Comparison of ENCODE assay signal across 8 cellular contexts in the genomic region with DNA sequence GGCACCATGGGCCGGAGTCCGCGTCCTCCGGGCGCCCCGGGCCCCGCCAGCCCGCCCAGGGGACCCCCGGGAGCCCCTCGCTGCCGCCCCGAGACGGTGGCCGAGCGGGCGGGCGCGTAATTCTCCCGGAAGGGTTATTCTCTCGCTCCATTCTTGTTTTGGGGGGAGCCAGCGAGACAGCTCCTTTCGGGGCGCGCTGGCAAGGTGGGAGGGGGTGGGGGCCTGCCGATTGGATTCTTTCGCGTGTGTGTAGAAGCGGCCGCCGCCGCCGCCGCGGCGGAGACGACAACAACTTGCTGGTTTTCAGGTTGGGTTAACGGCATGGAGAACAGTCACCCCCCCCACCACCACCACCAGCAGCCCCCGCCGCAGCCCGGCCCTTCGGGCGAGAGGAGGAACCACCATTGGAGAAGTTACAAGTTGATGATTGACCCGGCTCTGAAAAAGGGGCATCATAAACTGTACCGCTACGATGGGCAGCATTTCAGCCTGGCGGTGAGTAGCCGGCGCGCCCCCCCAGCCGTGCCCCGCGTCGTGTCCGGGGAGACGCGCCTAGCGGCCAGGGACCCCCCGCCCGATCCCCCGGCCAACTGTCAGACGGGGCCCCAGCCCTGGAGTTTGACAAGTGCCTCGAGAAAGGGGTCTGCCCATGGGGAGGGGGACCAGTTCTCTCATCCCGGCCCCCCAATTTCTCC. TPM values are rescaled to one million over a fixed set of nuclear protein-coding genes. Genes with fewer than 3 reads are reported as not detected.
DNase-seq lines count a peak whose midpoint lies in the region; ATAC-seq and TF ChIP-seq lines count a peak whose summit lies in the region.

No MANE protein-coding gene starts in this region.

- H4K8ac ChIP-seq in mesenchymal stem cell (ENCODE audit: low read length) = peak overlapping the region; percentile 64

- H2AFZ ChIP-seq in mesenchymal stem cell (ENCODE audit: low read depth, low read length) = no peak overlapping the region

- H3K4ac ChIP-seq in mesenchymal stem cell (ENCODE audit: low read depth in 1 of 2, low read length in 2 of 2) = peak overlapping the region in 1 of 2 experiments; percentile 71

- no peak for TF ChIP-seq CTCF in HFFc6 (IDR thresholded peaks at IDR 0.05)
- no peak for TF ChIP-seq CTCF in VCaP (conservative IDR thresholded peaks at IDR 0.05)

- intact Hi-C loops in dendritic cell treated with granulocyte-macrophage colony-stimulating factor and Interleukin-4, amounts not matched to agents 40 ng/mL and 50 ng/mL, for 4 days (cut with micrococcal nuclease) = no loop called here

- peak overlapping the region; percentile 97 to 100 (median 99) for H3K4me2 ChIP-seq in BLaER1 treated with 17β-estradiol and CSF1 and Interleukin-3, amounts not matched to agents 10 nM and 100 nM
- peak overlapping the region; percentile 99 for H3K4me2 ChIP-seq in mesenchymal stem cell (ENCODE audit: low read length, poor library complexity, severe bottlenecking)

- peaks cover 30 to 44% (median 40%) of the 10 kb centered on the region in 11 experiments for H4K20me1 ChIP-seq in BLaER1 treated with 17β-estradiol and CSF1 and Interleukin-3, amounts not matched to agents 10 nM and 100 nM

- no peaks in the 10 kb centered on the region for H3K27me3 ChIP-seq in BLaER1 treated with 17β-estradiol and CSF1 and Interleukin-3, amounts not matched to agents 10 nM and 100 nM
- H3K27me3 ChIP-seq in mesenchymal stem cell (ENCODE audit: control insufficient read depth in 1 of 2, insufficient read depth in 1 of 2, low read length in 2 of 2) = no peaks in the 10 kb centered on the region

- H3K79me1 ChIP-seq in mesenchymal stem cell (replicated peaks; ENCODE audit: low read length, poor library complexity, severe bottlenecking) = peaks cover 11% of the 10 kb centered on the region

- no peak overlapping the region for H4K91ac ChIP-seq in mesenchymal stem cell (ENCODE audit: low read length)

- H3K9me3 ChIP-seq in BLaER1 treated with 17β-estradiol and CSF1 and Interleukin-3, amounts not matched to agents 10 nM and 100 nM (replicated peaks in 1 of 11) = no peaks in the 10 kb centered on the region
- no peaks in the 10 kb centered on the region for H3K9me3 ChIP-seq in mesenchymal stem cell (ENCODE audit: control insufficient read depth, low read length)

- DNase-seq in HFFc6 (no peak), mesenchymal stem cell (peak; percentile 57), DMS79 (lab: John Stamatoyannopoulos, UW) (no peak)

- H3K23ac ChIP-seq in mesenchymal stem cell (ENCODE audit: low read length in 2 of 2) = peak overlapping the region in 1 of 2 experiments; percentile 86

- H2BK120ac ChIP-seq in mesenchymal stem cell (ENCODE audit: low read depth, low read length) = peak overlapping the region; percentile 96

- no peak for ATAC-seq in HG02610 (IDR thresholded peaks at IDR 0.05; ENCODE audit: unreplicated experiment)

- peak overlapping the region; percentile 84 to 94 (median 88) for H3K4me3 ChIP-seq in BLaER1 treated with 17β-estradiol and CSF1 and Interleukin-3, amounts not matched to agents 10 nM and 100 nM
- H3K4me3 ChIP-seq in mesenchymal stem cell (ENCODE audit: insufficient read depth in 1 of 2, low read depth in 1 of 2, low read length in 2 of 2) = peak overlapping the region; percentile 79 to 81

- H3K27ac Mint-ChIP-seq in HFFc6 = peak overlapping the region; percentile 94
- peak overlapping the region; percentile 100 for H3K27ac Mint-ChIP-seq in dendritic cell treated with granulocyte-macrophage colony-stimulating factor and Interleukin-4, amounts not matched to agents 40 ng/mL and 50 ng/mL, for 4 days

- peak overlapping the region; percentile 93 for H3K4me3 Mint-ChIP-seq in HFFc6
- H3K4me3 Mint-ChIP-seq in dendritic cell treated with granulocyte-macrophage colony-stimulating factor and Interleukin-4, amounts not matched to agents 40 ng/mL and 50 ng/mL, for 4 days = peak overlapping the region; percentile 99

- no peaks in the 10 kb centered on the region for H3K9me3 Mint-ChIP-seq in HFFc6
- no peaks in the 10 kb centered on the region for H3K9me3 Mint-ChIP-seq in dendritic cell treated with granulocyte-macrophage colony-stimulating factor and Interleukin-4, amounts not matched to agents 40 ng/mL and 50 ng/mL, for 4 days

- under 1% methylated on average over 32 of the region's 63 CpGs for WGBS in mesenchymal stem cell

- peaks cover 22 to 39% (median 28%) of the 10 kb centered on the region in 11 experiments for H3K36me3 ChIP-seq in BLaER1 treated with 17β-estradiol and CSF1 and Interleukin-3, amounts not matched to agents 10 nM and 100 nM
- peaks cover 26 to 34% of the 10 kb centered on the region in 2 experiments for H3K36me3 ChIP-seq in mesenchymal stem cell (ENCODE audit: control insufficient read depth in 1 of 2, insufficient read depth in 2 of 2, low read depth in 1 of 2, low read length in 2 of 2)

- peak overlapping the region; percentile 74 to 96 for H3K14ac ChIP-seq in mesenchymal stem cell (ENCODE audit: low read length in 2 of 2)

- H3K4me1 ChIP-seq in BLaER1 treated with 17β-estradiol and CSF1 and Interleukin-3, amounts not matched to agents 10 nM and 100 nM = peaks cover 19 to 32% (median 29%) of the 10 kb centered on the region in 10 experiments
- peaks cover 18% of the 10 kb centered on the region for H3K4me1 ChIP-seq in mesenchymal stem cell (ENCODE audit: control insufficient read depth, insufficient read depth, low read depth, low read length)

- peaks cover 39% of the 10 kb centered on the region for H3K4me1 Mint-ChIP-seq in HFFc6 (ENCODE audit: low read depth)
- peaks cover 39% of the 10 kb centered on the region for H3K4me1 Mint-ChIP-seq in dendritic cell treated with granulocyte-macrophage colony-stimulating factor and Interleukin-4, amounts not matched to agents 40 ng/mL and 50 ng/mL, for 4 days (ENCODE audit: low read depth)

- peaks cover 21% of the 10 kb centered on the region for H3K36me3 Mint-ChIP-seq in HFFc6 (ENCODE audit: low read depth)
- peaks cover 92% of the 10 kb centered on the region for H3K36me3 Mint-ChIP-seq in dendritic cell treated with granulocyte-macrophage colony-stimulating factor and Interleukin-4, amounts not matched to agents 40 ng/mL and 50 ng/mL, for 4 days (ENCODE audit: low read depth)

- peak overlapping the region; percentile 75 to 79 for H3K18ac ChIP-seq in mesenchymal stem cell (ENCODE audit: low read depth in 1 of 2, low read length in 2 of 2)

- peak overlapping the region in 1 of 2 experiments; percentile 47 for H2BK12ac ChIP-seq in mesenchymal stem cell (ENCODE audit: low read length in 2 of 2)

- no peaks in the 10 kb centered on the region; the same call in none of the 2 replicates for H3K27me3 Mint-ChIP-seq in HFFc6 (ENCODE audit: insufficient read depth)
- no peaks in the 10 kb centered on the region for H3K27me3 Mint-ChIP-seq in dendritic cell treated with granulocyte-macrophage colony-stimulating factor and Interleukin-4, amounts not matched to agents 40 ng/mL and 50 ng/mL, for 4 days

- H2BK15ac ChIP-seq in mesenchymal stem cell (ENCODE audit: low read depth, poor library complexity, severe bottlenecking) = peak overlapping the region; percentile 69

- peak overlapping the region; percentile 99 to 100 (median 100) for H3K27ac ChIP-seq in BLaER1 treated with 17β-estradiol and CSF1 and Interleukin-3, amounts not matched to agents 10 nM and 100 nM
- peak overlapping the region; percentile 100 for H3K27ac ChIP-seq in VCaP
- H3K27ac ChIP-seq in mesenchymal stem cell (ENCODE audit: low read length, poor library complexity, severe bottlenecking) = peak overlapping the region; percentile 64
- peak overlapping the region; percentile 50 for H3K27ac ChIP-seq in temporal lobe (ENCODE audit: low read depth, low read length)

- H3K9ac ChIP-seq in BLaER1 treated with 17β-estradiol and CSF1 and Interleukin-3, amounts not matched to agents 10 nM and 100 nM = peak overlapping the region; percentile 98 to 100 (median 100)
- H3K9ac ChIP-seq in mesenchymal stem cell (ENCODE audit: low read length) = peak overlapping the region; percentile 92

- peak overlapping the region; percentile 67 for H2BK5ac ChIP-seq in mesenchymal stem cell (ENCODE audit: low read depth, low read length, poor library complexity, severe bottlenecking)

- no peak overlapping the region for H2AK5ac ChIP-seq in mesenchymal stem cell (ENCODE audit: low read length, severe bottlenecking)

RNA-seq across cellular contexts. Expression of a gene that starts 0.8 kb away (rescaled TPM):
- total RNA-seq in HFFc6 (2021; fragmentation: NEBNext Ultra II Directional; extraction: Animal tissue kit (Norgen Biotek cat#: 25700)) = 10 to 100 TPM; 18.5 to 22.0 (median 20.9) TPM
- 10.4 TPM for polyA plus RNA-seq in mesenchymal stem cell (2013, experiment 1 of 2)
- polyA plus RNA-seq in mesenchymal stem cell (2013, experiment 2 of 2) = 9.3 TPM
- total RNA-seq in temporal lobe = 7.1 TPM

RNA-seq across cellular contexts. Expression of a gene that starts 11.1 kb away (rescaled TPM):
- total RNA-seq in HFFc6 (2021; fragmentation: NEBNext Ultra II Directional; extraction: Animal tissue kit (Norgen Biotek cat#: 25700)) = 1 to 10 TPM; 3.2 to 4.2 (median 3.6) TPM
- 15.0 TPM for polyA plus RNA-seq in mesenchymal stem cell (2013, experiment 1 of 2)
- 14.2 TPM for polyA plus RNA-seq in mesenchymal stem cell (2013, experiment 2 of 2)
- 10.1 TPM for total RNA-seq in temporal lobe

RNA-seq across cellular contexts. Expression of a gene that starts 54.1 kb away (rescaled TPM):
- under 1 TPM in 4 of 6 experiments, not detected in 2; 0.14 to 0.25 (median 0.21) TPM for total RNA-seq in HFFc6 (2021; fragmentation: NEBNext Ultra II Directional; extraction: Animal tissue kit (Norgen Biotek cat#: 25700))
- polyA plus RNA-seq in mesenchymal stem cell (2013, experiment 1 of 2) = 0.48 TPM
- 0.47 TPM for polyA plus RNA-seq in mesenchymal stem cell (2013, experiment 2 of 2)
- total RNA-seq in temporal lobe = not detected

Comparison
In these comparisons a context has a peak if more than half of its experiments do, and no peak if none do; other contexts are left out.
1. H3K27ac ChIP-seq: peak in every context shown above with its lines; median percentile 100 in BLaER1 treated with 17β-estradiol and CSF1 and Interleukin-3, amounts not matched to agents 10 nM and 100 nM; 100 in VCaP; 64 in mesenchymal stem cell; 50 in temporal lobe.